ENCODE assay signal across 1 cellular context in the genomic region with DNA sequence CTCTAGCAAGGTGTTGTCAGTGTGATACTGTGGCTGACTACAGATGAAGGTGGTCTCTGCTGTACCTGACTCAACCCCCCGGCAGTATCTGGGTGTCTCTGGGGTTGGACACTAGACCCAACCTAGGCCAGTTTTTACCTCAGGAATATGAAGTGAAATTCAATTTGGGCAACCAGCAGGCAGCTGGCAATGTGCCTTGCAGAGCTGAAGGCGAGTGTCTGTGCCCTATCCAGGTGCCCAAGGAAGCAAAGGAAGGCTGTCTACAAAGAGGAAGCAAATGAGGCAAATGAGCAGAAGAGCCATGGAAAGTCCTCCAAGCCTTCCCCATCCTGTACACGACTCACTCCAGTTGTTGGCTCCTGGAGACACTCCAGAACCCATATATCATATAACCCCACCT.
TF ChIP-seq lines count a peak whose summit lies in the region.

No MANE protein-coding gene starts in this region.

TF ChIP-seq in H1, 55 proteins besides CTCF, POLR2A, EP300 and RAD21 (continued from another document):
- no peak for TF ChIP-seq CTBP2 (IDR thresholded peaks at IDR 0.05; ENCODE audit: borderline replicate concordance, insufficient read depth, insufficient read length, low read length)
- no peak for TF ChIP-seq JUND (IDR thresholded peaks at IDR 0.05; ENCODE audit: low read length)
- TF ChIP-seq, protein P1, sequence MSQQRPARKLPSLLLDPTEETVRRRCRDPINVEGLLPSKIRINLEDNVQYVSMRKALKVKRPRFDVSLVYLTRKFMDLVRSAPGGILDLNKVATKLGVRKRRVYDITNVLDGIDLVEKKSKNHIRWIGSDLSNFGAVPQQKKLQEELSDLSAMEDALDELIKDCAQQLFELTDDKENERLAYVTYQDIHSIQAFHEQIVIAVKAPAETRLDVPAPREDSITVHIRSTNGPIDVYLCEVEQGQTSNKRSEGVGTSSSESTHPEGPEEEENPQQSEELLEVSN (IDR thresholded peaks at IDR 0.05): no peak
- no peak for TF ChIP-seq FOSL1 (IDR thresholded peaks at IDR 0.05; ENCODE audit: insufficient read depth, low read depth, low read length)
- no peak for TF ChIP-seq ZNF274 (IDR thresholded peaks at IDR 0.05; ENCODE audit: borderline replicate concordance, extremely low read depth, low read length)
- TF ChIP-seq KDM5A (IDR thresholded peaks at IDR 0.05; ENCODE audit: low read length): no peak
- TF ChIP-seq, protein P2, sequence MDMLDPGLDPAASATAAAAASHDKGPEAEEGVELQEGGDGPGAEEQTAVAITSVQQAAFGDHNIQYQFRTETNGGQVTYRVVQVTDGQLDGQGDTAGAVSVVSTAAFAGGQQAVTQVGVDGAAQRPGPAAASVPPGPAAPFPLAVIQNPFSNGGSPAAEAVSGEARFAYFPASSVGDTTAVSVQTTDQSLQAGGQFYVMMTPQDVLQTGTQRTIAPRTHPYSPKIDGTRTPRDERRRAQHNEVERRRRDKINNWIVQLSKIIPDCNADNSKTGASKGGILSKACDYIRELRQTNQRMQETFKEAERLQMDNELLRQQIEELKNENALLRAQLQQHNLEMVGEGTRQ (IDR thresholded peaks at IDR 0.05; ENCODE audit: low read length): no peak
- TF ChIP-seq RXRA (IDR thresholded peaks at IDR 0.05; ENCODE audit: insufficient read depth, low read depth, low read length): no peak
- no peak for TF ChIP-seq SAP30 (IDR thresholded peaks at IDR 0.05; ENCODE audit: insufficient read depth, insufficient replicate concordance, low read length)
- TF ChIP-seq RBBP5 (IDR thresholded peaks at IDR 0.05; ENCODE audit: borderline replicate concordance, low read depth, low read length): no peak
- no peak for TF ChIP-seq GABPA (IDR thresholded peaks at IDR 0.05; ENCODE audit: borderline replicate concordance, insufficient read depth, low read length)
- TF ChIP-seq TAF7 (optimal IDR thresholded peaks at IDR 0.05; ENCODE audit: borderline replicate concordance, low read depth, low read length): no peak
- TF ChIP-seq CBX8 (IDR thresholded peaks at IDR 0.05; ENCODE audit: borderline replicate concordance, low read depth, low read length): no peak
- TF ChIP-seq CREB1 (IDR thresholded peaks at IDR 0.05): no peak
- TF ChIP-seq MAFK (IDR thresholded peaks at IDR 0.05; ENCODE audit: low read depth, low read length): no peak
- TF ChIP-seq EGR1 (IDR thresholded peaks at IDR 0.05; ENCODE audit: borderline replicate concordance, low read depth, low read length): no peak
- TF ChIP-seq PHF8 (conservative IDR thresholded peaks at IDR 0.05; ENCODE audit: low read depth, low read length): no peak
- TF ChIP-seq BCL11A (IDR thresholded peaks at IDR 0.05; ENCODE audit: low read depth in 2 of 2, low read length in 2 of 2): no peak
